8 cellular contexts compared by ENCODE assay signal in the genomic region with DNA sequence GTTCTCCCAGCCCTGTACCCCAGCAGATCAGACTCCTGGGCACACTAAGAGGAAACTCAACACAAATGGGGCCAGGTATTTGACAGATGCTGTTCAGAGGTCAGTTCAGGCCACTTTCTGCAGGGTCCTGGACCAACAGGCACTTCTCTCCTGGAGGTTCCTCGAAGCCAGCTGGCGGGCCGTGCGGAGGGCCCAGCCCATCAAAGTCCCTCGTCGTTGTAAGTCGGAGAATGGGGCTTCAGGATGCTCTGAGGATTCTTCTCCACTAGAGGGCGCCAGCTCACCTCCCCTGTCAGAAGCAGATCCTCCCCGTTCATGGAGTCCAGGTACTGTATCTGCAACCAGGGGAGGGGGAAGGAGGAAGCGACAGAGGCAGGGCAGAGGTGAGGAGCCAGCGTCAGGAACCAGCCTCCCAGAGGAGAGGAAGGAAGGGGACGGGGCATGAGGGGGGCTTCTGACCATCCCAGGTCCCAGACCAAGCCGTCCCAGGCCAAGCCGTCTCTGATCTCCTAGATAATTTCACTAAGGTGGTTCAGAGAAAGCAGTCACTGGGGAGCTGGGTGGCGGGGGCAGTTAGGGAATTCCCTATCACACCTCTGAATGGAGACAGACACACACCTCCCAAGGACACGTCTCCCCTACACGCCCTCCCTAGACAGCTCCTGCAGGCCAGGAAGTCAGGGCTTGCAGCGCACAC. TPM values are rescaled to one million over a fixed set of nuclear protein-coding genes. Genes with fewer than 3 reads are reported as not detected.
DNase-seq lines count a peak whose midpoint lies in the region; ATAC-seq and TF ChIP-seq lines count a peak whose summit lies in the region.

No MANE protein-coding gene starts in this region.

- 30 to 33% methylated on average over 8 to 18 of the region's 18 CpGs for WGBS in endodermal cell (ENCODE audit: insufficient coverage in 1 of 2, insufficient read length in 1 of 2), 2 experiments

- peaks cover 8% of the 10 kb centered on the region for H3K36me3 Mint-ChIP-seq in endodermal cell (ENCODE audit: low read depth)

- H3K27ac ChIP-seq in HUES6 (ENCODE audit: low read depth, low read length) (no peak overlapping the region), endodermal cell (ENCODE audit: low read depth, low read length) (no peak overlapping the region)

- peaks cover 20% of the 10 kb centered on the region for H3K4me1 ChIP-seq in HUES6 (ENCODE audit: control insufficient read depth, insufficient read depth, low read length)
- peaks cover 4% of the 10 kb centered on the region for H3K4me1 ChIP-seq in endodermal cell (ENCODE audit: control insufficient read depth, insufficient read depth, low read length)

- H3K4me3 Mint-ChIP-seq in endodermal cell: peak overlapping the region; percentile 25

- H3K4me1 Mint-ChIP-seq in endodermal cell: peaks cover 5% of the 10 kb centered on the region

- no peaks in the 10 kb centered on the region for H3K9me3 Mint-ChIP-seq in endodermal cell

- peaks cover 9% of the 10 kb centered on the region for H3K27me3 Mint-ChIP-seq in endodermal cell (ENCODE audit: insufficient read depth)

- peak overlapping the region; percentile 58 for H3K27ac Mint-ChIP-seq in endodermal cell

- H3K4me3 ChIP-seq in HUES6 (ENCODE audit: low read depth, low read length): peak overlapping the region; percentile 42
- no peak overlapping the region for H3K4me3 ChIP-seq in endodermal cell (ENCODE audit: low read length)

- DNase-seq in GDM1 (lab: John Stamatoyannopoulos, UW): peak; percentile 73
- DNase-seq in NOMO-1 (lab: John Stamatoyannopoulos, UW; ENCODE audit: unreplicated experiment in 2 of 2): peak; percentile 47 to 86
- DNase-seq in activated CD8-positive, alpha-beta memory T cell treated with anti-CD3 and anti-CD28 coated beads for 4 hours (ENCODE audit: low read depth in 2 of 2): peak; percentile 60 to 63
- DNase-seq in endodermal cell: peak; percentile 97
- peak; percentile 81 for DNase-seq in midbrain (lab: John Stamatoyannopoulos, UW)
- peak; percentile 60 to 78 for DNase-seq in stimulated activated CD8-positive, alpha-beta memory T cell treated with anti-CD3 and anti-CD28 coated beads, Interleukin-2, amount 100 ng/mL, for 48 hours (ENCODE audit: low read depth in 2 of 2)

- H3K9ac ChIP-seq in HUES6 (ENCODE audit: low read length): no peak overlapping the region
- no peak overlapping the region for H3K9ac ChIP-seq in endodermal cell (ENCODE audit: extremely low read depth, low read length, poor library complexity, severe bottlenecking)

- peak; percentile 97 for TF ChIP-seq CTCF in endodermal cell (conservative IDR thresholded peaks at IDR 0.05)

- H3K9me3 ChIP-seq in HUES6 (ENCODE audit: control insufficient read depth, insufficient read depth, low read depth, low read length) (no peaks in the 10 kb centered on the region), endodermal cell (ENCODE audit: control insufficient read depth, low read length) (no peaks in the 10 kb centered on the region)

- H3K27me3 ChIP-seq in HUES6 (ENCODE audit: control insufficient read depth, insufficient read depth, low read length) (no peaks in the 10 kb centered on the region), endodermal cell (ENCODE audit: control insufficient read depth, insufficient read depth, low read length, poor library complexity, severe bottlenecking) (no peaks in the 10 kb centered on the region)

- no peak for ATAC-seq in HG03097 (IDR thresholded peaks at IDR 0.05; ENCODE audit: low FRiP score, unreplicated experiment)

- H3K36me3 ChIP-seq in HUES6 (ENCODE audit: control insufficient read depth, insufficient read depth, low read length) (peaks cover 9% of the 10 kb centered on the region; the same call in 1 of the 2 replicates), endodermal cell (ENCODE audit: control insufficient read depth, insufficient read depth, low read length) (peaks cover 27% of the 10 kb centered on the region)

RNA-seq across cellular contexts. Expression of a gene that starts 11.7 kb away (rescaled TPM):
- total RNA-seq in endodermal cell: not detected
- not detected for polyA plus RNA-seq in endodermal cell (2013, experiment 1 of 2)
- not detected for polyA plus RNA-seq in endodermal cell (2013, experiment 2 of 2)

RNA-seq across cellular contexts. Expression of a gene that starts 19.3 kb away (rescaled TPM):
- 100 to 1,000 TPM; 127 to 132 TPM for total RNA-seq in endodermal cell
- 91.6 TPM for polyA plus RNA-seq in endodermal cell (2013, experiment 1 of 2)
- 82.7 TPM for polyA plus RNA-seq in endodermal cell (2013, experiment 2 of 2)

RNA-seq across cellular contexts. Expression of a gene that starts 26.0 kb away (rescaled TPM):
- total RNA-seq in endodermal cell: 10 to 100 TPM; 32.2 to 38.8 TPM
- polyA plus RNA-seq in endodermal cell (2013, experiment 1 of 2): 46.0 TPM
- polyA plus RNA-seq in endodermal cell (2013, experiment 2 of 2): 41.6 TPM
